8 cellular contexts compared by ENCODE assay signal in genomic region chr12:116278667-116279066, GRCh38. TPM values are rescaled to one million over a fixed set of nuclear protein-coding genes. Genes with fewer than 3 reads are reported as not detected.
DNase-seq lines count a peak whose midpoint lies in the region; ATAC-seq and TF ChIP-seq lines count a peak whose summit lies in the region.

No MANE protein-coding gene starts in this region.

- peak overlapping the region; percentile 82 for H3K4me3 Mint-ChIP-seq in T-helper 1 cell treated with Interleukin-12 subunit alpha and Interleukin-12 subunit beta and Interleukin-4 antibody, amounts not matched to agents 30 μg/mL and 1 μg/mL, for 36 hours
- H3K4me3 Mint-ChIP-seq in activated naive CD8-positive, alpha-beta T cell treated with anti-CD3 and anti-CD28 coated beads, Interleukin-2, amount 50 U/mL, for 24 hours = peak overlapping the region; percentile 80

- H4K5ac ChIP-seq in IMR-90 (ENCODE audit: low read depth, low read length) = no peak overlapping the region

- no peaks in the 10 kb centered on the region for H3K36me3 ChIP-seq in IMR-90 (ENCODE audit: control insufficient read depth, insufficient read depth, low read length)
- no peaks in the 10 kb centered on the region for H3K36me3 ChIP-seq in neutrophil

- H3K9me3 ChIP-seq in IMR-90 (ENCODE audit: control insufficient read depth, insufficient read depth, low read length) (no peaks in the 10 kb centered on the region), neutrophil (no peaks in the 10 kb centered on the region)

- peak overlapping the region; percentile 51 to 95; a peak in 2 of 4 replicates for H4K8ac ChIP-seq in IMR-90 (ENCODE audit: low read depth in 2 of 2, low read length in 2 of 2)

- no TSS peak for BruUV-seq in IMR-90 (replicated peaks; lab: Mats Ljungman, UMichigan)

- no peak overlapping the region for H2AK9ac ChIP-seq in IMR-90 (replicated peaks; ENCODE audit: low read depth, low read length, poor library complexity)

- H3K4me1 Mint-ChIP-seq in T-helper 1 cell treated with Interleukin-12 subunit alpha and Interleukin-12 subunit beta and Interleukin-4 antibody, amounts not matched to agents 30 μg/mL and 1 μg/mL, for 36 hours (ENCODE audit: low read depth) = peaks cover 41% of the 10 kb centered on the region
- H3K4me1 Mint-ChIP-seq in activated naive CD8-positive, alpha-beta T cell treated with anti-CD3 and anti-CD28 coated beads, Interleukin-2, amount 50 U/mL, for 24 hours = peaks cover 42% of the 10 kb centered on the region

- H3K4me1 ChIP-seq in IMR-90 (ENCODE audit: control insufficient read depth, insufficient read depth, low read length) (0 out of 2 replicates have a peak, but pooled peaks cover 1% of the 10 kb centered on the region), neutrophil (ENCODE audit: control insufficient read depth in 1 of 2, insufficient read depth in 1 of 2, low read depth in 1 of 2, low read length in 1 of 2) (peaks cover 78 to 80% of the 10 kb centered on the region in 2 experiments)

- CTCF ChIA-PET in IMR-90 (lab: Yijun Ruan, JAX) = interaction anchor here (0.6 to 0.7 kb wide), 2 partner anchors 39 to 98 kb away, joined by 3 read pairs; no protein-coding TSS in a partner anchor

- intact Hi-C loops in IMR-90 (cut with micrococcal nuclease) = loop anchor here (5.0 kb wide), 3 partner anchors 136 to 414 kb away; no protein-coding TSS in a partner anchor

- H2BK15ac ChIP-seq in IMR-90 (ENCODE audit: low read depth, low read length) = no peak overlapping the region

- no peak overlapping the region for H2AFZ ChIP-seq in IMR-90 (replicated peaks; ENCODE audit: low read length, poor library complexity)

- TF ChIP-seq POLR2A in IMR-90 (IDR thresholded peaks at IDR 0.05; ENCODE audit: low read depth, low read length) = no peak

- ATAC-seq in IMR-90 (ENCODE audit: low read depth) = no peak
- no peak for ATAC-seq in activated naive CD8-positive, alpha-beta T cell treated with anti-CD3 and anti-CD28 coated beads, Interleukin-2, amount 50 U/mL, for 24 hours
- ATAC-seq in HG03039 (IDR thresholded peaks at IDR 0.05; ENCODE audit: unreplicated experiment) = no peak

- H4K20me1 ChIP-seq in IMR-90 (ENCODE audit: insufficient read depth, low read length) = peaks cover 31% of the 10 kb centered on the region

- dilution Hi-C loops in IMR-90 (cut with HindIII; ENCODE audit: low sequenced_read_pairs, unreplicated experiment) = no loop called here

- H3K27ac ChIP-seq in IMR-90 (ENCODE audit: insufficient read depth, low read length) (no peak overlapping the region), neutrophil (peak overlapping the region; percentile 97)

- no peak overlapping the region for H3K4me2 ChIP-seq in IMR-90 (ENCODE audit: low read depth, low read length)

- peak overlapping the region; percentile 80; the same call in 1 of the 2 replicates for H2AK5ac ChIP-seq in IMR-90 (ENCODE audit: low read depth, low read length)

- H3K18ac ChIP-seq in IMR-90 (ENCODE audit: low read depth, low read length) = no peak overlapping the region

- peaks cover 4 to 19% of the 10 kb centered on the region in 2 experiments; a peak in 3 of 4 replicates for H3K79me1 ChIP-seq in IMR-90 (ENCODE audit: low read depth in 1 of 2, low read length in 2 of 2)

- H3K27ac Mint-ChIP-seq in T-helper 1 cell treated with Interleukin-12 subunit alpha and Interleukin-12 subunit beta and Interleukin-4 antibody, amounts not matched to agents 30 μg/mL and 1 μg/mL, for 36 hours = peak overlapping the region; percentile 89
- no peak overlapping the region for H3K27ac Mint-ChIP-seq in activated naive CD8-positive, alpha-beta T cell treated with anti-CD3 and anti-CD28 coated beads, Interleukin-2, amount 50 U/mL, for 24 hours

- peaks cover 5% of the 10 kb centered on the region for H3K27me3 Mint-ChIP-seq in T-helper 1 cell treated with Interleukin-12 subunit alpha and Interleukin-12 subunit beta and Interleukin-4 antibody, amounts not matched to agents 30 μg/mL and 1 μg/mL, for 36 hours (ENCODE audit: low read depth)
- H3K27me3 Mint-ChIP-seq in activated naive CD8-positive, alpha-beta T cell treated with anti-CD3 and anti-CD28 coated beads, Interleukin-2, amount 50 U/mL, for 24 hours = no peaks in the 10 kb centered on the region

- H2BK20ac ChIP-seq in IMR-90 (ENCODE audit: low read depth, low read length) = no peak overlapping the region

- H3K9me1 ChIP-seq in IMR-90 (ENCODE audit: insufficient read depth, low read length) = peaks cover 4% of the 10 kb centered on the region; the same call in 1 of the 2 replicates

- no peak overlapping the region for H3K56ac ChIP-seq in IMR-90 (ENCODE audit: extremely low read depth, insufficient read depth, low read length)

- in situ Hi-C loops in IMR-90 (cut with MboI; ENCODE audit: low sequenced_read_pairs) = no loop called here

- H2BK5ac ChIP-seq in IMR-90 (ENCODE audit: low read depth, low read length, poor library complexity, severe bottlenecking) = no peak overlapping the region

- no peak overlapping the region for H3K9ac ChIP-seq in IMR-90 (ENCODE audit: low read depth, low read length)

- no peaks in the 10 kb centered on the region for H3K27me3 ChIP-seq in IMR-90 (ENCODE audit: control insufficient read depth, insufficient read depth, low read length)
- no peaks in the 10 kb centered on the region for H3K27me3 ChIP-seq in neutrophil

- H3K36me3 Mint-ChIP-seq in T-helper 1 cell treated with Interleukin-12 subunit alpha and Interleukin-12 subunit beta and Interleukin-4 antibody, amounts not matched to agents 30 μg/mL and 1 μg/mL, for 36 hours (ENCODE audit: low read depth) = peaks cover 8% of the 10 kb centered on the region
- H3K36me3 Mint-ChIP-seq in activated naive CD8-positive, alpha-beta T cell treated with anti-CD3 and anti-CD28 coated beads, Interleukin-2, amount 50 U/mL, for 24 hours (ENCODE audit: low read depth) = peaks cover 2% of the 10 kb centered on the region

- H2BK120ac ChIP-seq in IMR-90 (ENCODE audit: low read depth, low read length) = peak overlapping the region; percentile 75; the same call in 1 of the 2 replicates

- H3K4me3 ChIP-seq in IMR-90 (ENCODE audit: insufficient read depth, low read depth, low read length) (no peak overlapping the region), neutrophil (ENCODE audit: low read depth in 1 of 2, low read length in 1 of 2) (peak overlapping the region; percentile 66 to 72)

- peak overlapping the region; percentile 96; the same call in 1 of the 2 replicates for H3K4ac ChIP-seq in IMR-90 (ENCODE audit: low read depth, low read length)

- H3K9me3 Mint-ChIP-seq in T-helper 1 cell treated with Interleukin-12 subunit alpha and Interleukin-12 subunit beta and Interleukin-4 antibody, amounts not matched to agents 30 μg/mL and 1 μg/mL, for 36 hours = no peaks in the 10 kb centered on the region
- H3K9me3 Mint-ChIP-seq in activated naive CD8-positive, alpha-beta T cell treated with anti-CD3 and anti-CD28 coated beads, Interleukin-2, amount 50 U/mL, for 24 hours = no peaks in the 10 kb centered on the region

- no peak for TF ChIP-seq CTCF in IMR-90 (conservative IDR thresholded peaks at IDR 0.05; ENCODE audit: low read depth, low read length)
- TF ChIP-seq CTCF in neutrophil (IDR thresholded peaks at IDR 0.05) = no peak

- H3K23ac ChIP-seq in IMR-90 (ENCODE audit: low read depth, low read length) = 0 out of 2 replicates have a peak overlapping the region, but pooled peaks have one; percentile 89

- TF ChIP-seq RAD21 in IMR-90 (IDR thresholded peaks at IDR 0.05; ENCODE audit: low read length) = no peak

- DNase-seq in T-helper 1 cell (no peak), IMR-90 (no peak), cerebellar nuclear complex (lab: John Stamatoyannopoulos, UW) (no peak), GOT3 (lab: John Stamatoyannopoulos, UW) (no peak)
- DNase-seq in activated naive CD8-positive, alpha-beta T cell treated with anti-CD3 and anti-CD28 coated beads, Interleukin-2, amount 50 U/mL, for 24 hours = no peak

- POLR2A ChIA-PET in IMR-90 (lab: Charles Lee; ENCODE audit: unreplicated experiment) = no interaction called here

- no peak overlapping the region for H4K91ac ChIP-seq in IMR-90 (ENCODE audit: insufficient read depth, low read depth, low read length)

- no peak overlapping the region for H3K14ac ChIP-seq in IMR-90 (replicated peaks; ENCODE audit: low read depth, low read length)

- no CpG with 5 or more reads among the region's 10 CpGs for WGBS in IMR-90 (ENCODE audit: extremely low coverage in 2 of 2, insufficient read length in 1 of 2), 2 experiments

TF ChIP-seq in IMR-90, 13 proteins besides CTCF, POLR2A, EP300 and RAD21:
- TF ChIP-seq RFX5 (IDR thresholded peaks at IDR 0.05; ENCODE audit: low read depth, low read length) (no peak), USF2 (IDR thresholded peaks at IDR 0.05; ENCODE audit: low read depth, low read length) (no peak)

RNA-seq across cellular contexts. Expression of gene MED13L, which starts 1.2 kb away (rescaled TPM):
- total RNA-seq in IMR-90 (2012; rRNA removed) = 49.1 and 93.3 TPM in 2 replicates
- 17.9 and 18.1 TPM in 2 replicates for polyA plus RNA-seq in IMR-90 (2012; rRNA removed)
- polyA plus RNA-seq in IMR-90 (2012; cell fraction: cytosol; rRNA removed) = 7.7 and 9.4 TPM in 2 replicates
- polyA plus RNA-seq in IMR-90 (2012; cell fraction: nucleus; rRNA removed; ENCODE audit: low replicate concordance) = 15.3 and 42.2 TPM in 2 replicates
